Comparison of ENCODE assay signal across 1 cellular context in genomic region chr1:212794561-212795014, GRCh38.
A peak's percentile ranks its signal among the peaks of the same experiment; 100 is the strongest.
TF ChIP-seq lines count a peak whose summit lies in the region.

No MANE protein-coding gene starts in this region.

TF ChIP-seq in K562, 482 proteins besides CTCF, POLR2A, EP300 and RAD21 (continued from another document and continues in another):
- no peak for TF ChIP-seq ZNF407 (IDR thresholded peaks at IDR 0.05; ENCODE audit: low read depth)
- no peak for TF ChIP-seq GMEB1 (CRISPR knock-in tag; IDR thresholded peaks at IDR 0.05)
- TF ChIP-seq MAZ (CRISPR knock-in tag; conservative IDR thresholded peaks at IDR 0.05 in 1 of 2, IDR thresholded peaks at IDR 0.05 in 1 of 2): peak in 1 of 2 experiments; percentile 23; a peak in 1 of 4 replicates
- no peak for TF ChIP-seq SRSF1 (IDR thresholded peaks at IDR 0.05; ENCODE audit: low read depth, low read length)
- TF ChIP-seq SMARCE1 (IDR thresholded peaks at IDR 0.05): 0 out of 2 replicates have a peak, but pooled peaks have one; percentile 29
- TF ChIP-seq TAF1 (IDR thresholded peaks at IDR 0.05; ENCODE audit: control insufficient read depth, extremely low read depth, insufficient read depth, low read length, severe bottlenecking): no peak
- TF ChIP-seq ZNF384 (IDR thresholded peaks at IDR 0.05; ENCODE audit: low read depth, low read length): no peak
- TF ChIP-seq RREB1 (CRISPR knock-in tag; IDR thresholded peaks at IDR 0.05): no peak
- no peak for TF ChIP-seq MYC (IDR thresholded peaks at IDR 0.05; ENCODE audit: low read depth, low read length)
- TF ChIP-seq MYC (CRISPR knock-in tag; IDR thresholded peaks at IDR 0.05; ENCODE audit: borderline replicate concordance, low read depth): no peak
- no peak for TF ChIP-seq THRA (IDR thresholded peaks at IDR 0.05)
- no peak for TF ChIP-seq ZFP30 (CRISPR knock-in tag; IDR thresholded peaks at IDR 0.05; ENCODE audit: borderline replicate concordance)
- no peak for TF ChIP-seq CSDE1 (IDR thresholded peaks at IDR 0.05)
- TF ChIP-seq ARID2 (IDR thresholded peaks at IDR 0.05): no peak
- no peak for TF ChIP-seq HIVEP1 (CRISPR knock-in tag; IDR thresholded peaks at IDR 0.05)
- no peak for TF ChIP-seq NUFIP1 (IDR thresholded peaks at IDR 0.05; ENCODE audit: partially characterized antibody)
- TF ChIP-seq BRF2 (IDR thresholded peaks at IDR 0.05; ENCODE audit: borderline replicate concordance, insufficient read depth, insufficient read length): no peak
- no peak for TF ChIP-seq NFE2 (IDR thresholded peaks at IDR 0.05; ENCODE audit: low read depth)
- no peak for TF ChIP-seq ZBTB43 (CRISPR knock-in tag; IDR thresholded peaks at IDR 0.05)
- no peak for TF ChIP-seq ZNF76 (CRISPR knock-in tag; IDR thresholded peaks at IDR 0.05; ENCODE audit: borderline replicate concordance)
- TF ChIP-seq ARHGAP35 (IDR thresholded peaks at IDR 0.05; ENCODE audit: partially characterized antibody): no peak
- no peak for TF ChIP-seq ZNF511 (CRISPR knock-in tag; IDR thresholded peaks at IDR 0.05)
- TF ChIP-seq KLF16 (IDR thresholded peaks at IDR 0.05): no peak
- TF ChIP-seq ARID1B (IDR thresholded peaks at IDR 0.05): no peak
- no peak for TF ChIP-seq ZNF239 (CRISPR knock-in tag; IDR thresholded peaks at IDR 0.05)
- 0 out of 2 replicates have a peak, but pooled peaks have one; percentile 25 for TF ChIP-seq SUPT5H (IDR thresholded peaks at IDR 0.05)
- no peak for TF ChIP-seq E2F3 (CRISPR knock-in tag; IDR thresholded peaks at IDR 0.05)
- TF ChIP-seq ZFP36 (IDR thresholded peaks at IDR 0.05; ENCODE audit: low read depth, low read length, partially characterized antibody): no peak
- no peak for TF ChIP-seq FOXJ3 (CRISPR knock-in tag; IDR thresholded peaks at IDR 0.05)
- TF ChIP-seq YY1 (IDR thresholded peaks at IDR 0.05; ENCODE audit: borderline replicate concordance in 1 of 3, control insufficient read depth in 1 of 3, extremely low read depth in 1 of 3, insufficient read depth in 3 of 3, insufficient read length in 1 of 3, insufficient replicate concordance in 2 of 3, low read depth in 1 of 3, low read length in 2 of 3): no peak
- TF ChIP-seq L3MBTL2 (IDR thresholded peaks at IDR 0.05): no peak
- no peak for TF ChIP-seq HEY1 (CRISPR knock-in tag; IDR thresholded peaks at IDR 0.05; ENCODE audit: borderline replicate concordance)
- TF ChIP-seq TAF15 (IDR thresholded peaks at IDR 0.05; ENCODE audit: low read depth, low read length): no peak
- no peak for TF ChIP-seq USF1 (CRISPR knock-in tag; IDR thresholded peaks at IDR 0.05)
- no peak for TF ChIP-seq NRF1 (conservative IDR thresholded peaks at IDR 0.05 in 1 of 2, IDR thresholded peaks at IDR 0.05 in 1 of 2)
- TF ChIP-seq CBX5 (IDR thresholded peaks at IDR 0.05; ENCODE audit: borderline replicate concordance, low read depth): 0 out of 2 replicates have a peak, but pooled peaks have one; percentile 17
- peak; percentile 57; the same call in 1 of the 2 replicates for TF ChIP-seq GABPA (tag; conservative IDR thresholded peaks at IDR 0.05; ENCODE audit: low read depth)
- TF ChIP-seq RCOR1 (IDR thresholded peaks at IDR 0.05; ENCODE audit: borderline replicate concordance in 1 of 2, low read depth in 2 of 2, low read length in 2 of 2): no peak
